8 cellular contexts compared by ENCODE assay signal in the genomic region with DNA sequence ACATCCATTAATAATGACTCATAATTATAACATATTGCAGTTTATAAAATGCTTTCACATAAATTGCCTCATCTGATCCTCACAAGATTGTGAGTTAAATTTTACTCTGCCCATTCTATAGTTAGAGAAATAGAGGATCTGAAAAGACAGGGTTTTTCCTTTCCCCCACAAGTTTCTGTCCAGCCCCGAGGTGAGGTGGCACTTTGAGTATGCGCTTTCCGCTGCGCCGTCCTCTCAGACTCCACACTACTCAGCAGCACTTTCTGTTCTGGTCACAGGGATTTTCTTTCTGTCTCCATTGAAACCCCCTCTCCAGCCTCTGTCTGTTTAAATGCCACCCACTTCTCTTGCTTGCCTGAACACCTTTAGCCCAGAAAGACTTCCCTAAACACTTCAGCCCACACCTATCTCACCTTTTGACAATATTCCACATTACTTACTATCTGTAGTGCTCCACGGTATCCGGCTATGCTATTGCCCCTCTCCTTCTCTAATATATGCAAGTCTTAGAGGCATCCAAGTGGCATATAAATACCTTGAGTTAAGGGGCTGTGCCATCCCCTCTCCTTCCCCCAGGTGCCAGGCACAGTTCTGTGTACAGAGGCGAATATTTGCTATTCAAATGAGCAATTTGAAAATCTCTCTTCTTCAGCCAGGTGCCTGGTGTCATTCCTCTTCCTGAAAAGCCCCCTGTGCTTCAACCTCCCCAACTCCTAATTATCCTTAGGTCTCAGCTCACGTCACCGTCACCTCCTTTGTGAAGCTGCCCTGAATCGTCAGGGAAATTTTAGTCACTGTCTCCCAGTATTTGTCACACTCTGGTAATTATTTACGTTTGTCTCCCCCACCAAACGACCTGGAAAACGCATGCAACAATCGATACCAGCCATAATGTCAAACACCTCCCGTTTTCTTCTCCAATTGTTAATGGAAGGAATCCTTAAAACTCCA.
DNase-seq lines count a peak whose midpoint lies in the region; ATAC-seq and TF ChIP-seq lines count a peak whose summit lies in the region.
"Had no signal": no experiment of that assay in that cellular context is flagged by ENCODE, and none has a peak within 500 bp of the region (broad histone marks: within the 10 kb centered on the region; RNA-seq: fewer than 3 reads in every experiment).

No MANE protein-coding gene starts in this region.

- H3K36me3 ChIP-seq in sigmoid colon (no peaks in the 10 kb centered on the region), brain microvascular endothelial cell (replicated peaks) (no peaks in the 10 kb centered on the region)

- no peak overlapping the region for H3K4me3 Mint-ChIP-seq in CD14-positive monocyte

- intact Hi-C loops in sigmoid colon (cut with DNase I) (no loop called here), CD14-positive monocyte (cut with micrococcal nuclease) (no loop called here)

- H3K36me3 Mint-ChIP-seq in CD14-positive monocyte, result no peaks in the 10 kb centered on the region

- no peaks in the 10 kb centered on the region for H3K4me1 ChIP-seq in sigmoid colon

- in situ Hi-C loops in brain microvascular endothelial cell (cut with HindIII; ENCODE audit: low pct_ligation_motif_present, low sequenced_read_pairs), result no loop called here

- H3K9me3 ChIP-seq in sigmoid colon, result no peaks in the 10 kb centered on the region

- no peak overlapping the region for H3K27ac ChIP-seq in sigmoid colon
- no peak overlapping the region for H3K27ac ChIP-seq in brain microvascular endothelial cell

- no peak for TF ChIP-seq POLR2A in sigmoid colon (IDR thresholded peaks at IDR 0.05)

- H3K4me1 Mint-ChIP-seq in CD14-positive monocyte, result no peaks in the 10 kb centered on the region

- TF ChIP-seq CTCF in sigmoid colon (IDR thresholded peaks at IDR 0.05) (no peak), CD14-positive monocyte (IDR thresholded peaks at IDR 0.05) (no peak), brain microvascular endothelial cell (IDR thresholded peaks at IDR 0.05; ENCODE audit: low read depth, low read length, missing control alignments) (no peak)

- WGBS in sigmoid colon, 2 donors, result 67 to 77% methylated on average over 16 of the region's 16 CpGs

- no peak overlapping the region for H3K27ac Mint-ChIP-seq in CD14-positive monocyte

- no peak for TF ChIP-seq EP300 in sigmoid colon (IDR thresholded peaks at IDR 0.05)

- ATAC-seq in GM18870 (IDR thresholded peaks at IDR 0.05; ENCODE audit: unreplicated experiment) (peak; percentile 96), GM21515 (IDR thresholded peaks at IDR 0.05; ENCODE audit: unreplicated experiment) (peak; percentile 87), HG03280 (IDR thresholded peaks at IDR 0.05; ENCODE audit: unreplicated experiment) (peak; percentile 81)

- DNase-seq in stimulated activated CD4-positive, alpha-beta T cell treated with anti-CD3 and anti-CD28 coated beads, Interleukin-12 subunit alpha, Interleukin-12 subunit beta, amount 100 ng/mL, for 24 hours (ENCODE audit: low read depth in 2 of 2), result peak; percentile 7 to 15
- no peak for DNase-seq in sigmoid colon
- no peak for DNase-seq in CD14-positive monocyte (ENCODE audit: low spot score)
- no peak for DNase-seq in brain microvascular endothelial cell
- DNase-seq: GF-D8 had no signal

- H3K27me3 ChIP-seq in sigmoid colon (no peaks in the 10 kb centered on the region), brain microvascular endothelial cell (replicated peaks) (no peaks in the 10 kb centered on the region)

- peaks cover 0 to 6% (median 0%) of the 10 kb centered on the region in 7 donors for H3K9me3 Mint-ChIP-seq in CD14-positive monocyte

- H3K4me3 ChIP-seq in sigmoid colon (no peak overlapping the region), brain microvascular endothelial cell (ENCODE audit: low read depth, low read length) (no peak overlapping the region)

- H3K27me3 Mint-ChIP-seq in CD14-positive monocyte (ENCODE audit: low read depth in 3 of 3), result peaks cover 0 to 3% (median 2%) of the 10 kb centered on the region in 3 donors

Comparison
In these comparisons a context has a peak if more than half of its experiments do, and no peak if none do; other contexts are left out.
1. DNase-seq: peak in stimulated activated CD4-positive, alpha-beta T cell treated with anti-CD3 and anti-CD28 coated beads, Interleukin-12 subunit alpha, Interleukin-12 subunit beta, amount 100 ng/mL, for 24 hours (2 of 2); none in sigmoid colon (single experiment), CD14-positive monocyte (single experiment) and brain microvascular endothelial cell (single experiment).
2. Peak in every context shown above with its lines, with median percentiles within 50 percentile points of each other: ATAC-seq.